ENCODE assay signal across 1 cellular context in the genomic region with DNA sequence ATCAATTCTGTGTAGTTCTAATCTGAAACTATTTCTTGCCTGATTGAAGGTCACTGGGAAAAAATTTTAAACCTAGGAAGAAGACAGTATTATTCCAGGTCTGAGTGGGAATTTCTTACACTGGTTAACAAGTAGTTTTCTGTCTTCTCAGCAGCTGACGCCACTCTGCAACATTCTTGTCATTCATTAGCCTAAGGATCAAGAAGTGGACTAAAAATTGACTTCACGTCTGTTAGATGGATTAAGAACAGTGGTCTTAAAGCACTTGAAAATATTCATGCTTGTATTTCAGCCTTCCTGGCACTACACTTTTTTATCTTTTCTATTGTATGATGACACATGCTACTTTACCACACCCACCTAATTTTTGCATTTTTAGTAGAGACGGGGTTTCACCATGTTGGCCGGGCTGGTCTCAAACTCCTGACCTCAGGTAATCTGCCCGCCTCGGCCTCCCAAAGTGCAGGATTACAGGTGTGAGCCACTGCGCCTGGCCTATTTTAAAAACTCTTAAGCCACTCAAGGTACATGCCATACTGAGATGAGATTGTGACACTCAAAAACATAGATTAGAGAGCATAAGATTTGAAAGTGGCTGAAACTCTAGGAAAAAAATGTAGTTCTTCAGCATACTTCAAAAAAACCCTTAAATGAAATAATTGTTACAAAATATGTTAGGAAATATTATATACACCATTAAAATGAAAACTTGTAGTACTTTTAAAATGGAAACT.
A peak's percentile ranks its signal among the peaks of the same experiment; 100 is the strongest.
TF ChIP-seq lines count a peak whose summit lies in the region.

No MANE protein-coding gene starts in this region.

TF ChIP-seq in HEK293, 187 proteins besides CTCF, POLR2A, EP300 and RAD21 (continued from another document):
- TF ChIP-seq ZNF521 (tag by site-specific recombination; IDR thresholded peaks at IDR 0.05) (no peak), KLF1 (tag by site-specific recombination; IDR thresholded peaks at IDR 0.05) (0 out of 2 replicates have a peak, but pooled peaks have one; percentile 31), ZNF600 (tag by site-specific recombination; IDR thresholded peaks at IDR 0.05) (0 out of 2 replicates have a peak, but pooled peaks have one; percentile 18), SCRT2 (tag by site-specific recombination; IDR thresholded peaks at IDR 0.05) (peak; percentile 57), ZNF791 (tag by site-specific recombination; IDR thresholded peaks at IDR 0.05) (no peak)
- TF ChIP-seq, protein P1, sequence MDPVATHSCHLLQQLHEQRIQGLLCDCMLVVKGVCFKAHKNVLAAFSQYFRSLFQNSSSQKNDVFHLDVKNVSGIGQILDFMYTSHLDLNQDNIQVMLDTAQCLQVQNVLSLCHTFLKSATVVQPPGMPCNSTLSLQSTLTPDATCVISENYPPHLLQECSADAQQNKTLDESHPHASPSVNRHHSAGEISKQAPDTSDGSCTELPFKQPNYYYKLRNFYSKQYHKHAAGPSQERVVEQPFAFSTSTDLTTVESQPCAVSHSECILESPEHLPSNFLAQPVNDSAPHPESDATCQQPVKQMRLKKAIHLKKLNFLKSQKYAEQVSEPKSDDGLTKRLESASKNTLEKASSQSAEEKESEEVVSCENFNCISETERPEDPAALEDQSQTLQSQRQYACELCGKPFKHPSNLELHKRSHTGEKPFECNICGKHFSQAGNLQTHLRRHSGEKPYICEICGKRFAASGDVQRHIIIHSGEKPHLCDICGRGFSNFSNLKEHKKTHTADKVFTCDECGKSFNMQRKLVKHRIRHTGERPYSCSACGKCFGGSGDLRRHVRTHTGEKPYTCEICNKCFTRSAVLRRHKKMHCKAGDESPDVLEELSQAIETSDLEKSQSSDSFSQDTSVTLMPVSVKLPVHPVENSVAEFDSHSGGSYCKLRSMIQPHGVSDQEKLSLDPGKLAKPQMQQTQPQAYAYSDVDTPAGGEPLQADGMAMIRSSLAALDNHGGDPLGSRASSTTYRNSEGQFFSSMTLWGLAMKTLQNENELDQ (tag by site-specific recombination; IDR thresholded peaks at IDR 0.05; ENCODE audit: low read depth): no peak
